Comparison of ENCODE assay signal across 20 cellular contexts in genomic region chrX:136870064-136870463, GRCh38. TPM values are rescaled to one million over a fixed set of nuclear protein-coding genes. Genes with fewer than 3 reads are reported as not detected.
A peak's percentile ranks its signal among the peaks of the same experiment; 100 is the strongest.
DNase-seq lines count a peak whose midpoint lies in the region; ATAC-seq, FAIRE-seq and TF ChIP-seq lines count a peak whose summit lies in the region.
"Had no signal": no experiment of that assay in that cellular context is flagged by ENCODE, and none has a peak within 500 bp of the region (broad histone marks: within the 10 kb centered on the region; RNA-seq: fewer than 3 reads in every experiment).

No MANE protein-coding gene starts in this region.

- no peak overlapping the region for H3K27ac ChIP-seq in pancreas
- H3K27ac ChIP-seq: PC-9, WERI-Rb-1 had no signal

- peak overlapping the region in 1 of 2 donors; percentile 43 for H3K4me3 Mint-ChIP-seq in activated T-cell treated with anti-CD3 and anti-CD28 coated beads, Interleukin-2, amount 50 U/mL, for 72 hours
- H3K4me3 Mint-ChIP-seq in activated T-helper 1 cell treated with anti-CD3 and anti-CD28 coated beads, Interleukin-12 subunit alpha, Interleukin-12 subunit beta, Interleukin-2, Interleukin-4 antibody, amounts not matched to agents 30 ng/mL and 10 ng/mL and 1 ng/mL, durations not matched to agents 14 hours and 24 hours and 36 hours: no peak overlapping the region
- H3K4me3 Mint-ChIP-seq: endodermal cell, nephron had no signal

- peaks cover 62% of the 10 kb centered on the region for H3K4me1 Mint-ChIP-seq in activated T-cell treated with anti-CD3 and anti-CD28 coated beads, Interleukin-2, amount 50 U/mL, for 72 hours (ENCODE audit: low read depth)
- peaks cover 33% of the 10 kb centered on the region for H3K4me1 Mint-ChIP-seq in activated T-helper 1 cell treated with anti-CD3 and anti-CD28 coated beads, Interleukin-12 subunit alpha, Interleukin-12 subunit beta, Interleukin-2, Interleukin-4 antibody, amounts not matched to agents 30 ng/mL and 10 ng/mL and 1 ng/mL, durations not matched to agents 14 hours and 24 hours and 36 hours (ENCODE audit: low read depth)
- H3K4me1 Mint-ChIP-seq: endodermal cell, nephron had no signal

- 88 to 95% methylated on average over 1 of the region's 1 CpG for WGBS in pancreas, 2 donors

- H3K27me3 Mint-ChIP-seq in activated T-cell treated with anti-CD3 and anti-CD28 coated beads, Interleukin-2, amount 50 U/mL, for 72 hours (ENCODE audit: low read depth): no peaks in the 10 kb centered on the region
- H3K27me3 Mint-ChIP-seq in activated T-helper 1 cell treated with anti-CD3 and anti-CD28 coated beads, Interleukin-12 subunit alpha, Interleukin-12 subunit beta, Interleukin-2, Interleukin-4 antibody, amounts not matched to agents 30 ng/mL and 10 ng/mL and 1 ng/mL, durations not matched to agents 14 hours and 24 hours and 36 hours (ENCODE audit: insufficient read depth): no peaks in the 10 kb centered on the region

- H3K4me1 ChIP-seq in pancreas: no peaks in the 10 kb centered on the region

- TF ChIP-seq CTCF in pancreas (IDR thresholded peaks at IDR 0.05): no peak

- H3K4me3 ChIP-seq in pancreas: no peak overlapping the region
- H3K4me3 ChIP-seq: PC-9 had no signal

- peak overlapping the region; percentile 94 for H3K27ac Mint-ChIP-seq in activated T-cell treated with anti-CD3 and anti-CD28 coated beads, Interleukin-2, amount 50 U/mL, for 72 hours
- H3K27ac Mint-ChIP-seq in activated T-helper 1 cell treated with anti-CD3 and anti-CD28 coated beads, Interleukin-12 subunit alpha, Interleukin-12 subunit beta, Interleukin-2, Interleukin-4 antibody, amounts not matched to agents 30 ng/mL and 10 ng/mL and 1 ng/mL, durations not matched to agents 14 hours and 24 hours and 36 hours: peak overlapping the region; percentile 67
- H3K27ac Mint-ChIP-seq: endodermal cell, nephron had no signal

- ATAC-seq in activated T-cell treated with anti-CD3 and anti-CD28 coated beads, Interleukin-2, amount 50 U/mL, for 72 hours (replicated peaks in 1 of 2): no peak
- ATAC-seq in pancreas (no peak), HG02588 (IDR thresholded peaks at IDR 0.05; ENCODE audit: unreplicated experiment) (no peak)
- ATAC-seq: HCT116 had no signal

- no peaks in the 10 kb centered on the region for H3K27me3 ChIP-seq in pancreas

- peaks cover 15 to 35% of the 10 kb centered on the region in 2 donors for H3K36me3 Mint-ChIP-seq in activated T-cell treated with anti-CD3 and anti-CD28 coated beads, Interleukin-2, amount 50 U/mL, for 72 hours (ENCODE audit: insufficient read depth in 2 of 2)
- peaks cover 50% of the 10 kb centered on the region for H3K36me3 Mint-ChIP-seq in activated T-helper 1 cell treated with anti-CD3 and anti-CD28 coated beads, Interleukin-12 subunit alpha, Interleukin-12 subunit beta, Interleukin-2, Interleukin-4 antibody, amounts not matched to agents 30 ng/mL and 10 ng/mL and 1 ng/mL, durations not matched to agents 14 hours and 24 hours and 36 hours (ENCODE audit: low read depth)

- H3K9me3 Mint-ChIP-seq in activated T-cell treated with anti-CD3 and anti-CD28 coated beads, Interleukin-2, amount 50 U/mL, for 72 hours: no peaks in the 10 kb centered on the region
- no peaks in the 10 kb centered on the region for H3K9me3 Mint-ChIP-seq in activated T-helper 1 cell treated with anti-CD3 and anti-CD28 coated beads, Interleukin-12 subunit alpha, Interleukin-12 subunit beta, Interleukin-2, Interleukin-4 antibody, amounts not matched to agents 30 ng/mL and 10 ng/mL and 1 ng/mL, durations not matched to agents 14 hours and 24 hours and 36 hours

- no peak for DNase-seq in activated T-cell treated with anti-CD3 and anti-CD28 coated beads, Interleukin-2, amount 50 U/mL, for 72 hours
- DNase-seq in activated T-cell treated with anti-CD3 and anti-CD28 coated beads for 4 hours (no peak), KBM-7 (peak; percentile 76), pancreas (no peak), COR-L47 (lab: John Stamatoyannopoulos, UW) (no peak), NCI-H2171 treated with DMSO at 0.1 percent for 48 hours (lab: John Stamatoyannopoulos, UW) (no peak)
- DNase-seq in activated T-helper 1 cell treated with anti-CD3 and anti-CD28 coated beads, Interleukin-12 subunit alpha, Interleukin-12 subunit beta, Interleukin-2, Interleukin-4 antibody, amounts not matched to agents 30 ng/mL and 10 ng/mL and 1 ng/mL, durations not matched to agents 14 hours and 24 hours and 36 hours (ENCODE audit: low spot score): no peak
- DNase-seq: amniotic stem cell, cerebellar nuclear complex, endodermal cell, mammary epithelial cell, NCI-H2029 treated with DMSO at 0.1 percent for 48 hours, NCI-H524 treated with DMSO at 0.1 percent for 48 hours, PC-9, SK-N-SH, WERI-Rb-1 had no signal

- peak; percentile 9 for FAIRE-seq in pancreas (lab: Jason Lieb, UNC)
- FAIRE-seq: keratinocyte had no signal

- H3K9me3 ChIP-seq in pancreas: no peaks in the 10 kb centered on the region
- H3K9me3 ChIP-seq: SK-N-SH had no signal

- peaks cover 0 to 30% (median 0%) of the 10 kb centered on the region in 3 donors for H3K36me3 ChIP-seq in pancreas

- intact Hi-C loops in activated T-helper 1 cell treated with anti-CD3 and anti-CD28 coated beads, Interleukin-12 subunit alpha, Interleukin-12 subunit beta, Interleukin-2, Interleukin-4 antibody, amounts not matched to agents 30 ng/mL and 10 ng/mL and 1 ng/mL, durations not matched to agents 14 hours and 24 hours and 36 hours (cut with micrococcal nuclease): no loop called here
- intact Hi-C loops in pancreas (cut with DNase I): no loop called here

- in situ Hi-C loops in KBM-7 (cut with MboI; ENCODE audit: low pct_unique_long_range_greater_than_20kb, low sequenced_read_pairs): no loop called here

RNA-seq across cellular contexts. Expression of gene RBMX, which starts 10.5 kb away (rescaled TPM):
- 100 to 1,000 TPM; 296 to 315 TPM for total RNA-seq in activated T-cell treated with anti-CD3 and anti-CD28 coated beads, Interleukin-2, amount 50 U/mL, for 72 hours
- 308 and 327 TPM in 2 replicates for total RNA-seq in activated T-helper 1 cell treated with anti-CD3 and anti-CD28 coated beads, Interleukin-12 subunit alpha, Interleukin-12 subunit beta, Interleukin-2, Interleukin-4 antibody, amounts not matched to agents 30 ng/mL and 10 ng/mL and 1 ng/mL, durations not matched to agents 14 hours and 24 hours and 36 hours
- 100 to 1,000 TPM in 2 of 6 donors, 10 to 100 TPM in 4; 71.7 to 129 (median 81.8) TPM for total RNA-seq in pancreas
- 10 to 100 TPM; 45.3 to 86.6 TPM for polyA plus RNA-seq in pancreas
